Comparison of ENCODE assay signal across 22 cellular contexts in the genomic region with DNA sequence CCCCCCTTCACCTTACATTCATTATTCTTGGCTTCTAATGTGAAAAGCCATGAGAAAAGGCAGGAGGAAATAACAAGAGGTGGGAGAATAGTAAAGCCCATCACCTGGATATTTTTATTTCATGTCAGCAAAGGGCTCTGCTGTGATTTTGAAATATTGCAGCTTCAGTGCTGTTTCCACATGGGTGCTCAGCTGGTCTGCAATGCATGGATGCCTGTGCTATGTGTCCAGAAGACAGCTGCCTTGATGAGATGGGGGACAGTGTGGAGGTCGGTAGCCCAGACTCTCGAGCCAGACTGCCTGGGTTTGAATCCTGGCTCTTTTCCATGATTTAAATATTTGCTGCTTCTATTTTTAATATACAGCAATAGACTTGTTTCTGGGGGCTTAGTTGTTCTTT.
"Had no signal": no experiment of that assay in that cellular context is flagged by ENCODE, and none has a peak within 500 bp of the region (broad histone marks: within the 10 kb centered on the region; RNA-seq: fewer than 3 reads in every experiment).

No MANE protein-coding gene starts in this region.

- H3K4me2 ChIP-seq: SK-N-SH had no signal

- H3K9me3 ChIP-seq: SK-N-SH had no signal

- DNase-seq: IMR-90, Kasumi-1, KG1, MM.1S, NCI-H1092 treated with DMSO at 0.1 percent for 48 hours, NCI-H1436, NCI-H187, NCI-H2029, NCI-H2081 treated with DMSO at 0.1 percent for 48 hours, NCI-H2171, NCI-H226, NCI-H446, NCI-H510A, NCI-H524 treated with DMSO at 0.1 percent for 48 hours, NCI-H69, NCI-H774, PC-3, SHP77, SK-N-SH had no signal

- H3K27ac ChIP-seq: RWPE1 had no signal

- H3K9ac ChIP-seq: SK-N-SH had no signal

- ATAC-seq: HepG2, Panc1, PC-3 had no signal

- H3K9me2 ChIP-seq: SK-N-SH had no signal
